In the genomic region with DNA sequence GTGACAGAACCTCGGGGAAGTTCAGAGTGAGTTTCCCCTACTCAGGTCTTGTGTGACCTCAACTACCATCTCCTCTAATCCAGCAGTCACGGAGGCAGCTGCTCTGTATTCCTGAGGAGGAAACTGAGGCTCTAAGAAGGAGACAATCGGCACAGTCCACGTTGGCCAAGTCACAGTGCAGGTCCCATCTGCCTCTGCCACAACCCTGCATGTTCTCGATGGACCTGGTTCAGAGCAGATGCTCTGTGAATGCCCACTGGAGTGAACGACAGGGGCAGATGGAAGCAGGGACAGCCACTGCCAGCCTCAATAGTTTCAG, we compare ENCODE assay signal across 8 cellular contexts. TPM values are rescaled to one million over a fixed set of nuclear protein-coding genes. Genes with fewer than 3 reads are reported as not detected.
DNase-seq lines count a peak whose midpoint lies in the region; TF ChIP-seq lines count a peak whose summit lies in the region.

No MANE protein-coding gene starts in this region.

- CTCF ChIA-PET in activated naive CD4-positive, alpha-beta T cell treated with anti-CD3 and anti-CD28 coated beads, Interleukin-2, amount 10 ng/mL, durations not matched to agents 7 days and 5 days (lab: Charles Lee) = no interaction called here

- H3K4me3 ChIP-seq in transverse colon = peak overlapping the region in 2 of 4 donors; percentile 64 to 96

- no peaks in the 10 kb centered on the region for H3K9me3 Mint-ChIP-seq in activated naive CD4-positive, alpha-beta T cell treated with anti-CD3 and anti-CD28 coated beads, Interleukin-2, amount 10 ng/mL, durations not matched to agents 7 days and 5 days
- H3K9me3 Mint-ChIP-seq in brain = no peaks in the 10 kb centered on the region
- H3K9me3 Mint-ChIP-seq in mesothelial cell of epicardium = no peaks in the 10 kb centered on the region

- H3K9me3 ChIP-seq in transverse colon = no peaks in the 10 kb centered on the region

- H3K27ac ChIP-seq in transverse colon = peak overlapping the region; percentile 89 to 94 (median 92)

- H3K4me3 Mint-ChIP-seq in activated naive CD4-positive, alpha-beta T cell treated with anti-CD3 and anti-CD28 coated beads, Interleukin-2, amount 10 ng/mL, durations not matched to agents 7 days and 5 days = peak overlapping the region; percentile 79
- H3K4me3 Mint-ChIP-seq in brain = peak overlapping the region; percentile 86 to 93 (median 89)
- H3K4me3 Mint-ChIP-seq in mesothelial cell of epicardium = peak overlapping the region; percentile 73

- peak overlapping the region; percentile 49 for H3K27ac Mint-ChIP-seq in activated naive CD4-positive, alpha-beta T cell treated with anti-CD3 and anti-CD28 coated beads, Interleukin-2, amount 10 ng/mL, durations not matched to agents 7 days and 5 days
- peak overlapping the region in 3 of 5 experiments; percentile 46 to 75 (median 46) for H3K27ac Mint-ChIP-seq in brain
- peak overlapping the region; percentile 30 for H3K27ac Mint-ChIP-seq in mesothelial cell of epicardium

- no peak for DNase-seq in activated naive CD4-positive, alpha-beta T cell treated with anti-CD3 and anti-CD28 coated beads, Interleukin-2, amount 10 ng/mL, durations not matched to agents 7 days and 5 days
- DNase-seq in activated naive CD4-positive, alpha-beta T cell (lab: John Stamatoyannopoulos, UW) = no peak
- DNase-seq in mesothelial cell of epicardium (ENCODE audit: low spot score in 2 of 2, unreplicated experiment in 2 of 2) = no peak
- no peak for DNase-seq in transverse colon
- no peak for DNase-seq in NOMO-1 treated with dmso at 0.1 percent for 144 hours (lab: John Stamatoyannopoulos, UW; ENCODE audit: unreplicated experiment)
- no peak for DNase-seq in Ammon's horn (ENCODE audit: low spot score)
- no peak for DNase-seq in SKM-1 (lab: John Stamatoyannopoulos, UW; ENCODE audit: unreplicated experiment)

- H3K4me1 Mint-ChIP-seq in activated naive CD4-positive, alpha-beta T cell treated with anti-CD3 and anti-CD28 coated beads, Interleukin-2, amount 10 ng/mL, durations not matched to agents 7 days and 5 days = peaks cover 39% of the 10 kb centered on the region
- H3K4me1 Mint-ChIP-seq in brain (peaks cover 33% of the 10 kb centered on the region), mesothelial cell of epicardium (peaks cover 30% of the 10 kb centered on the region)

- no peak for TF ChIP-seq POLR2A in transverse colon (IDR thresholded peaks at IDR 0.05)

- no peak for TF ChIP-seq EP300 in transverse colon (IDR thresholded peaks at IDR 0.05; ENCODE audit: low read depth)

- no peaks in the 10 kb centered on the region for H3K27me3 ChIP-seq in transverse colon

- no peak for TF ChIP-seq CTCF in brain (conservative IDR thresholded peaks at IDR 0.05)
- no peak for TF ChIP-seq CTCF in mesothelial cell of epicardium (IDR thresholded peaks at IDR 0.05; ENCODE audit: unreplicated experiment)
- no peak for TF ChIP-seq CTCF in transverse colon (IDR thresholded peaks at IDR 0.05)

- intact Hi-C loops in transverse colon (cut with DNase I; ENCODE audit: low total_unique reads) = loop anchor here (5.0 to 10.0 kb wide), 2 partner anchors 39 to 59 kb away; a partner anchor contains a TSS

- peaks cover 4% of the 10 kb centered on the region for H3K27me3 Mint-ChIP-seq in activated naive CD4-positive, alpha-beta T cell treated with anti-CD3 and anti-CD28 coated beads, Interleukin-2, amount 10 ng/mL, durations not matched to agents 7 days and 5 days
- H3K27me3 Mint-ChIP-seq in brain (peaks cover 7% of the 10 kb centered on the region), mesothelial cell of epicardium (ENCODE audit: low read depth) (no peaks in the 10 kb centered on the region)

- H3K36me3 ChIP-seq in transverse colon = no peaks in the 10 kb centered on the region

- WGBS in transverse colon (ENCODE audit: low coverage in 1 of 2), 2 donors = 52% methylated on average over 6 of the region's 6 CpGs; no CpG with 5 or more reads in 1 of the 2 donors

- peaks cover 12% of the 10 kb centered on the region for H3K36me3 Mint-ChIP-seq in activated naive CD4-positive, alpha-beta T cell treated with anti-CD3 and anti-CD28 coated beads, Interleukin-2, amount 10 ng/mL, durations not matched to agents 7 days and 5 days
- H3K36me3 Mint-ChIP-seq in brain (no peaks in the 10 kb centered on the region), mesothelial cell of epicardium (no peaks in the 10 kb centered on the region)

- peaks cover 32 to 42% (median 38%) of the 10 kb centered on the region in 4 donors for H3K4me1 ChIP-seq in transverse colon

- in situ Hi-C loops in transverse colon (cut with MboI; ENCODE audit: low pct_ligation_motif_present in 1 of 4, low pct_unique_long_range_greater_than_20kb in 1 of 4, low sequenced_read_pairs in 3 of 4) = loop anchor here in 1 of 4 donors (10.0 kb wide), 1 partner anchor 59 kb away; a partner anchor contains a TSS

RNA-seq across cellular contexts. Expression of a gene that starts 0.7 kb away (rescaled TPM):
- polyA plus RNA-seq in brain (ENCODE audit: insufficient read depth, low read depth, low replicate concordance) = 73.3 TPM
- total RNA-seq in mesothelial cell of epicardium (107 to 110 TPM (median 109 TPM) in 3 replicates), transverse colon (100 to 1,000 TPM; 125 to 252 (median 184) TPM)
